Comparison of ENCODE assay signal across 8 cellular contexts in genomic region chr1:154936416-154937050, GRCh38. TPM values are rescaled to one million over a fixed set of nuclear protein-coding genes. Genes with fewer than 3 reads are reported as not detected.
DNase-seq lines count a peak whose midpoint lies in the region; ATAC-seq, FAIRE-seq and TF ChIP-seq lines count a peak whose summit lies in the region.

Gene PMVK (minus strand): TSS chr1:154936719. CDS start chr1:154936685, 34 bp downstream.

- peak within 1 kb of the TSS; percentile 78 for H2AFZ ChIP-seq in HepG2 (ENCODE audit: low read length)

- peak; percentile 94 for FAIRE-seq in HepG2 (lab: Jason Lieb, UNC)

- peak within 1 kb of the TSS; percentile 91 for H3K4me2 ChIP-seq in HepG2 (ENCODE audit: low read depth, low read length)

- peak; percentile 70 for ATAC-seq in GM19328 (IDR thresholded peaks at IDR 0.05; ENCODE audit: unreplicated experiment)
- peak; percentile 58 for ATAC-seq in HG03520 (IDR thresholded peaks at IDR 0.05; ENCODE audit: unreplicated experiment)
- peak; percentile 69 for ATAC-seq in HepG2

- POLR2A ChIA-PET in HepG2 (lab: Yijun Ruan, JAX): interaction anchor here (1.0 to 2.6 kb wide), 20 partner anchors 9 to 1805 kb away, joined by 3 to 28 read pairs (median 5); partner anchors contain the start of genes EFNA4, MRPL24, PBXIP1 and PYGO2

- H3K27me3 Mint-ChIP-seq in dendritic cell treated with granulocyte-macrophage colony-stimulating factor and Interleukin-4, amounts not matched to agents 40 ng/mL and 50 ng/mL, for 4 days: no peaks in the 10 kb centered on the region

- peak within 1 kb of the TSS; percentile 88 for H3K27ac Mint-ChIP-seq in dendritic cell treated with granulocyte-macrophage colony-stimulating factor and Interleukin-4, amounts not matched to agents 40 ng/mL and 50 ng/mL, for 4 days

- H3K9me3 ChIP-seq in HepG2 (ENCODE audit: low read length): no peaks in the 10 kb centered on the region

- peaks cover 74% of the 10 kb centered on the region for H3K4me1 ChIP-seq in HepG2 (ENCODE audit: insufficient read depth, low read length)

- no peaks in the 10 kb centered on the region for H3K27me3 ChIP-seq in HepG2 (ENCODE audit: control insufficient read depth in 1 of 2, insufficient read depth in 2 of 2, low read length in 2 of 2)

- peak; percentile 68 for TF ChIP-seq RAD21 in HepG2 (CRISPR knock-in tag; IDR thresholded peaks at IDR 0.05)

- in situ Hi-C loops in HepG2 (cut with HindIII; ENCODE audit: extremely low pct_ligation_motif_present, low pct_unique_long_range_greater_than_20kb): no loop called here

- peak within 1 kb of the TSS; percentile 99 for H3K27ac ChIP-seq in HepG2 (ENCODE audit: extremely low read length, insufficient read depth, low read length)

- no peaks in the 10 kb centered on the region for H3K9me3 Mint-ChIP-seq in dendritic cell treated with granulocyte-macrophage colony-stimulating factor and Interleukin-4, amounts not matched to agents 40 ng/mL and 50 ng/mL, for 4 days

- no peaks in the 10 kb centered on the region for H3K79me2 ChIP-seq in HepG2 (ENCODE audit: insufficient read depth, low read length)

- TF ChIP-seq POLR2A in HepG2 (IDR thresholded peaks at IDR 0.05; ENCODE audit: insufficient read depth in 1 of 2, low read depth in 2 of 2, low read length in 2 of 2): peak; percentile 67 to 77

- WGBS in HepG2 (ENCODE audit: low lambda C conversion rate): 1% methylated on average over 23 of the region's 50 CpGs

- peaks cover 18% of the 10 kb centered on the region for H3K36me3 Mint-ChIP-seq in dendritic cell treated with granulocyte-macrophage colony-stimulating factor and Interleukin-4, amounts not matched to agents 40 ng/mL and 50 ng/mL, for 4 days (ENCODE audit: low read depth)

- intact Hi-C loops in dendritic cell treated with granulocyte-macrophage colony-stimulating factor and Interleukin-4, amounts not matched to agents 40 ng/mL and 50 ng/mL, for 4 days (cut with micrococcal nuclease): loop anchor here (1.0 to 2.0 kb wide), 3 partner anchors 38 to 378 kb away; partner anchors contain the start of genes ADAM15, CKS1B and UBE2Q1
- intact Hi-C loops in HepG2 (cut with micrococcal nuclease; ENCODE audit: unreplicated experiment): loop anchor here (2.0 kb wide), 1 partner anchor 30 kb away; no protein-coding TSS in a partner anchor

- peak; percentile 96 for TF ChIP-seq CTCF in HepG2 (CRISPR knock-in tag; IDR thresholded peaks at IDR 0.05)

- peak within 1 kb of the TSS; percentile 79 for H3K4me3 Mint-ChIP-seq in dendritic cell treated with granulocyte-macrophage colony-stimulating factor and Interleukin-4, amounts not matched to agents 40 ng/mL and 50 ng/mL, for 4 days

- peak within 1 kb of the TSS; percentile 95 for H3K9ac ChIP-seq in HepG2 (ENCODE audit: insufficient read depth, low read depth, low read length)

- CTCF ChIA-PET in HepG2 (lab: Yijun Ruan, JAX; ENCODE audit: low intra/inter-chr PET ratio, low total read pairs): interaction anchor here (1.3 kb wide), 1 partner anchor 30 kb away, joined by 6 read pairs; no protein-coding TSS in a partner anchor

- TF ChIP-seq EP300 in HepG2 (IDR thresholded peaks at IDR 0.05; ENCODE audit: low read depth in 2 of 2, low read length in 2 of 2): no peak
- peak; percentile 60; the same call in 1 of the 2 replicates for TF ChIP-seq EP300 in HepG2 (CRISPR knock-in tag; IDR thresholded peaks at IDR 0.05; ENCODE audit: borderline replicate concordance)

- peak; percentile 82 to 100 (median 97) for DNase-seq in C1 segment of cervical spinal cord (lab: John Stamatoyannopoulos, UW)
- DNase-seq in NCI-H69 (lab: John Stamatoyannopoulos, UW): peak; percentile 98
- DNase-seq in activated CD4-positive, alpha-beta T cell treated with anti-CD3 and anti-CD28 coated beads, Interleukin-2, amount 50 U/mL, for 1 hour: peak; percentile 94
- peak; percentile 88 for DNase-seq in HepG2 (ENCODE audit: low spot score)
- peak; percentile 93 for DNase-seq in stimulated activated CD4-positive, alpha-beta T cell treated with anti-CD3 and anti-CD28 coated beads, Interleukin-4, amount 100 ng/mL, for 1 hour

- peak within 1 kb of the TSS; percentile 57 to 77 (median 69) for H3K4me3 ChIP-seq in HepG2 (replicated peaks in 1 of 3; ENCODE audit: insufficient read depth in 1 of 3, low read depth in 2 of 3, low read length in 3 of 3)

- H4K20me1 ChIP-seq in HepG2 (ENCODE audit: insufficient read depth, low read length): no peaks in the 10 kb centered on the region

- H3K4me1 Mint-ChIP-seq in dendritic cell treated with granulocyte-macrophage colony-stimulating factor and Interleukin-4, amounts not matched to agents 40 ng/mL and 50 ng/mL, for 4 days (ENCODE audit: low read depth): peaks cover 54% of the 10 kb centered on the region

- BruUV-seq in HepG2 (replicated peaks; lab: Mats Ljungman, UMichigan): TSS peak; percentile 64

- H3K36me3 ChIP-seq in HepG2 (replicated peaks in 1 of 2; ENCODE audit: control insufficient read depth in 1 of 2, insufficient read depth in 2 of 2, low read length in 2 of 2): no peaks in the 10 kb centered on the region

TF ChIP-seq in HepG2, 621 proteins besides CTCF, POLR2A, EP300 and RAD21 (continues in another document):
- TF ChIP-seq ATF1 (CRISPR knock-in tag; IDR thresholded peaks at IDR 0.05): no peak
- TF ChIP-seq JARID2 (CRISPR knock-in tag; IDR thresholded peaks at IDR 0.05; ENCODE audit: insufficient replicate concordance): peak; percentile 75
- peak; percentile 53; the same call in 1 of the 2 replicates for TF ChIP-seq KLF13 (CRISPR knock-in tag; IDR thresholded peaks at IDR 0.05)
- TF ChIP-seq MIER3 (CRISPR knock-in tag; IDR thresholded peaks at IDR 0.05; ENCODE audit: borderline replicate concordance): peak; percentile 61; the same call in 1 of the 2 replicates
- peak; percentile 99 for TF ChIP-seq ZSCAN21 (CRISPR knock-in tag; IDR thresholded peaks at IDR 0.05; ENCODE audit: borderline replicate concordance)
- peak; percentile 89 for TF ChIP-seq CHD2 (IDR thresholded peaks at IDR 0.05; ENCODE audit: low read depth, low read length)
- TF ChIP-seq ZNF512B (CRISPR knock-in tag; IDR thresholded peaks at IDR 0.05; ENCODE audit: borderline replicate concordance): peak; percentile 94
- peak; percentile 99 for TF ChIP-seq ZNF891 (CRISPR knock-in tag; IDR thresholded peaks at IDR 0.05)
- TF ChIP-seq LCORL (IDR thresholded peaks at IDR 0.05): peak; percentile 52; the same call in 1 of the 2 replicates
- peak; percentile 95 for TF ChIP-seq LCORL (CRISPR knock-in tag; IDR thresholded peaks at IDR 0.05)
- peak; percentile 76; the same call in 1 of the 2 replicates for TF ChIP-seq ELF1 (CRISPR knock-in tag; IDR thresholded peaks at IDR 0.05)
- TF ChIP-seq ARID2 (CRISPR knock-in tag; IDR thresholded peaks at IDR 0.05; ENCODE audit: borderline replicate concordance): peak; percentile 98
- peak; percentile 54; the same call in 1 of the 2 replicates for TF ChIP-seq ATAD3A (CRISPR knock-in tag; IDR thresholded peaks at IDR 0.05)
- no peak for TF ChIP-seq XBP1 (CRISPR knock-in tag; IDR thresholded peaks at IDR 0.05)
- TF ChIP-seq RARG (CRISPR knock-in tag; IDR thresholded peaks at IDR 0.05; ENCODE audit: low read depth): peak; percentile 99
- TF ChIP-seq ZFY (CRISPR knock-in tag; IDR thresholded peaks at IDR 0.05): peak; percentile 51; the same call in 1 of the 2 replicates

RNA-seq across cellular contexts. Expression of gene PMVK, which starts in this region (rescaled TPM):
- total RNA-seq in HepG2 (2016; rRNA removed; fragmentation: Illumina TruSeq; extraction: Trizol): 3.9 and 7.5 TPM in 2 replicates
- 2.0 TPM in 2 replicates for total RNA-seq in HepG2 (2016; cell fraction: cytosol; rRNA removed; fragmentation: Illumina TruSeq; extraction: Trizol; ENCODE audit: low read depth)
- total RNA-seq in HepG2 (2016; cell fraction: insoluble cytoplasmic fraction; rRNA removed; fragmentation: Illumina TruSeq; extraction: Trizol): 4.1 and 6.4 TPM in 2 replicates
- 4.3 and 4.8 TPM in 2 replicates for total RNA-seq in HepG2 (2016; cell fraction: membrane; rRNA removed; fragmentation: Illumina TruSeq; extraction: Trizol)
- 3.2 and 3.7 TPM in 2 replicates for total RNA-seq in HepG2 (2016; cell fraction: nucleus; rRNA removed; fragmentation: Illumina TruSeq; extraction: Trizol)
- 12.6 and 17.4 TPM in 2 replicates for polyA plus RNA-seq in HepG2 (2011; rRNA removed)
- polyA plus RNA-seq in HepG2 (2011; cell fraction: cytosol; rRNA removed): 19.0 and 20.6 TPM in 2 replicates
- polyA plus RNA-seq in HepG2 (2011; cell fraction: nucleus; rRNA removed): 3.9 and 6.7 TPM in 2 replicates
- 15.0 and 16.3 TPM in 2 replicates for polyA plus RNA-seq in HepG2 (2012)
- 8.8 and 9.3 TPM in 2 replicates for polyA plus RNA-seq in HepG2 (2016; cell fraction: cytosol; fragmentation: Illumina TruSeq; extraction: Trizol; ENCODE audit: low read depth)
- polyA plus RNA-seq in HepG2 (2016; cell fraction: insoluble cytoplasmic fraction; fragmentation: Illumina TruSeq; extraction: Trizol; ENCODE audit: low read depth): 20.0 and 21.9 TPM in 2 replicates
- 12.0 and 14.8 TPM in 2 replicates for polyA plus RNA-seq in HepG2 (2016; cell fraction: membrane; fragmentation: Illumina TruSeq; extraction: Trizol; ENCODE audit: low read depth)
- 10.8 and 11.8 TPM in 2 replicates for polyA plus RNA-seq in HepG2 (2016; cell fraction: nucleus; fragmentation: Illumina TruSeq; extraction: Trizol; ENCODE audit: insufficient read depth, low read depth)
- polyA minus RNA-seq in HepG2 (2011; rRNA and poly(A)+ RNA removed; ENCODE audit: low replicate concordance): 8.2 and 17.7 TPM in 2 replicates
- polyA minus RNA-seq in HepG2 (2011; cell fraction: cytosol; rRNA and poly(A)+ RNA removed): 4.5 and 7.3 TPM in 2 replicates
- polyA minus RNA-seq in HepG2 (2011; cell fraction: nucleus; rRNA and poly(A)+ RNA removed): 2.1 and 4.5 TPM in 2 replicates

Comparison
In these comparisons a context has a peak if more than half of its experiments do, and no peak if none do; other contexts are left out.
1. Peak in every context shown above with its lines: DNase-seq, ATAC-seq, H3K4me3 ChIP-seq and H3K27ac ChIP-seq.